In genomic region chr6:156928972-156929371, GRCh38 we compare ENCODE assay signal across 14 cellular contexts.
"Had no signal": no experiment of that assay in that cellular context is flagged by ENCODE, and none has a peak within 500 bp of the region (broad histone marks: within the 10 kb centered on the region; RNA-seq: fewer than 3 reads in every experiment).

No MANE protein-coding gene starts in this region.

- H3K4me3 Mint-ChIP-seq: activated B cell treated with CpG ODN at 0.5 μM for 24 hours; natural killer cell treated with Interleukin-12 subunit alpha and Interleukin-12 subunit beta and Interleukin-15 and Interleukin-18, amount 100 ng/mL, for 72 hours had no signal

- ATAC-seq: heart right ventricle; left cardiac atrium; natural killer cell treated with Interleukin-12 subunit alpha and Interleukin-12 subunit beta and Interleukin-15 and Interleukin-18, amount 100 ng/mL, for 72 hours had no signal

- H3K27me3 Mint-ChIP-seq: activated B cell treated with CpG ODN at 0.5 μM for 24 hours; natural killer cell treated with Interleukin-12 subunit alpha and Interleukin-12 subunit beta and Interleukin-15 and Interleukin-18, amount 100 ng/mL, for 72 hours had no signal

- DNase-seq: activated B cell treated with CpG ODN at 0.5 μM for 24 hours; activated gamma-delta T cell; cerebellar nuclear complex; cortex of kidney; heart right ventricle; islet precursor cell; left cardiac atrium; midbrain; ovary; spleen; stimulated activated CD4-positive, alpha-beta T cell treated with anti-CD3 and anti-CD28 coated beads, Interleukin-4, amount 100 ng/mL, for 1 hour; transverse colon; uterus had no signal

- H3K36me3 Mint-ChIP-seq: natural killer cell treated with Interleukin-12 subunit alpha and Interleukin-12 subunit beta and Interleukin-15 and Interleukin-18, amount 100 ng/mL, for 72 hours had no signal

- H3K9me3 Mint-ChIP-seq: activated B cell treated with CpG ODN at 0.5 μM for 24 hours; natural killer cell treated with Interleukin-12 subunit alpha and Interleukin-12 subunit beta and Interleukin-15 and Interleukin-18, amount 100 ng/mL, for 72 hours had no signal
